ENCODE assay signal across 12 cellular contexts in genomic region chr12:48525332-48525731, GRCh38. TPM values are rescaled to one million over a fixed set of nuclear protein-coding genes. Genes with fewer than 3 reads are reported as not detected.
"Had no signal": no experiment of that assay in that cellular context is flagged by ENCODE, and none has a peak within 500 bp of the region (broad histone marks: within the 10 kb centered on the region; RNA-seq: fewer than 3 reads in every experiment).

OR8S1 (plus strand) TSS chr12:48525632; CDS start chr12:48525632, 0 bp downstream.

- H3K27ac Mint-ChIP-seq: HFFc6 had no signal

- ATAC-seq: HCT116, K562 had no signal

- DNase-seq: GM23248, GOT3, H7, HFFc6, IMR-90, KG1 had no signal

- H3K4me3 Mint-ChIP-seq: HFFc6 had no signal

- H3K9ac ChIP-seq: GM23248 had no signal

- H3K4me1 ChIP-seq: HAP-1 had no signal

- FAIRE-seq: HTR-8/SVneo, K562 had no signal

- H3K9me3 Mint-ChIP-seq: HFFc6 had no signal

- H3K9me3 ChIP-seq: HAP-1 had no signal

- H3K36me3 ChIP-seq: HAP-1 had no signal

- H3K27ac ChIP-seq: GM23248 had no signal

- H2AFZ ChIP-seq: GM23248 had no signal

- H3K4me3 ChIP-seq: GM23248, HAP-1, K562 had no signal

RNA-seq across cellular contexts. Expression of gene OR8S1, which starts in this region (rescaled TPM):
- total RNA-seq: GM23248, H4, H7, HFFc6, HT-29, IMR-90, K562 had no signal
- polyA plus RNA-seq: GM23248, IMR-90, K562 had no signal
